1 cellular context compared by ENCODE assay signal in the genomic region with DNA sequence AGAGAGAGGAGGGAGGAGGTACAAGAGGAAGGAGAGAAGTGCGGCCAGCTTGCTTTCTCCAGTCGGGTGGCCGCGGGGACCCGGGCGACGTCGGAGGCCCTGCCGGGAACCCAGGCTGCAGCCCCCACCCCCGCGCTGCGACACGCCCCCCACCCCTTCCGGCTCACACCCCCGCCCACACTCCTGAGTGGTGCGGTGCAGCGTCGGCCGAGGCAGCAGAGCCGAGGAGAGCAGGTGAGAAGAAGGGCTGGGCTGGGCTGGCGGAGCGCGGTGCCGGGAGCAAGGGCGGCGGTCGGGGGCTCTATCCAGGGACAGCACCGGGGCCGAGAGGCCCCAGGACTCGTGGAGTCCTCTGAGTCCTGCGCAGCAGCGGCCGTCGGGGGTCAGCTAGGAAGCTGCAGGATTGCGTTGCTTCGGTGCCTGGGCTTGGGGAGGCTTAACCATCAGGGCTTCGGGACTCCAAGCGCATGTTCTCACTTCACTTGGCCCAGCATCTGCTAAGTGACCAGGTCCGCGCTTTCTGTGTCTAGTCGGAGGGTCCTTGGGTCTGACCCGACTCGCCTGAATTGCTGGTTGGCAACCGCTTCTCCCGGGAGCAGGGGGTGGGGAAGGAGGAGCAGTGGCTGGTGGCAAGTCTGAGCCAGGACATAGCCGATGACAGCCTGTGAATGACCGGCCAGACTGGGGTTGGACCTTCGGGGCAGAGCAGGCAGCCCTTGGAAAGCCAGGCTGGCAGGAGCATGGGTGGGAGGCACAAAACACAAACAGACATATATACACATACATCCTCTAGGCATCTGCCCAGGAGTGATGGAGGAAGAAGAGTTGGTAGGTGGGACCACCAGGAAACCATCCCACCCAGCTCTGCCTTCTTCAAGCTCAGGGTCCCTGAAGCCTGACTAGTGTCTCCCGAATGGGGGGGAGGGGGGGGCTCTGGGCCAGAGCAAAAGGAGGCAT.
TF ChIP-seq lines count a peak whose summit lies in the region.

No MANE protein-coding gene starts in this region.

TF ChIP-seq in K562, 482 proteins besides CTCF, POLR2A, EP300 and RAD21:
- TF ChIP-seq, protein P1, sequence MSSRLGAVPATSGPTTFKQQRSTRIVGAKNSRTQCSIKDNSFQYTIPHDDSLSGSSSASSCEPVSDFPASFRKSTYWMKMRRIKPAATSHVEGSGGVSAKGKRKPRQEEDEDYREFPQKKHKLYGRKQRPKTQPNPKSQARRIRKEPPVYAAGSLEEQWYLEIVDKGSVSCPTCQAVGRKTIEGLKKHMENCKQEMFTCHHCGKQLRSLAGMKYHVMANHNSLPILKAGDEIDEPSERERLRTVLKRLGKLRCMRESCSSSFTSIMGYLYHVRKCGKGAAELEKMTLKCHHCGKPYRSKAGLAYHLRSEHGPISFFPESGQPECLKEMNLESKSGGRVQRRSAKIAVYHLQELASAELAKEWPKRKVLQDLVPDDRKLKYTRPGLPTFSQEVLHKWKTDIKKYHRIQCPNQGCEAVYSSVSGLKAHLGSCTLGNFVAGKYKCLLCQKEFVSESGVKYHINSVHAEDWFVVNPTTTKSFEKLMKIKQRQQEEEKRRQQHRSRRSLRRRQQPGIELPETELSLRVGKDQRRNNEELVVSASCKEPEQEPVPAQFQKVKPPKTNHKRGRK (tag; IDR thresholded peaks at IDR 0.05) = no peak
- TF ChIP-seq EZH2 (IDR thresholded peaks at IDR 0.05; ENCODE audit: borderline replicate concordance, low read depth, low read length) (peak; percentile 76; the same call in 1 of the 2 replicates), SP1 (CRISPR knock-in tag; IDR thresholded peaks at IDR 0.05) (no peak), HDGF (IDR thresholded peaks at IDR 0.05) (no peak)
